15 cellular contexts compared by ENCODE assay signal in genomic region chr1:111846842-111847241, GRCh38.
DNase-seq lines count a peak whose midpoint lies in the region; TF ChIP-seq lines count a peak whose summit lies in the region.
"Had no signal": no experiment of that assay in that cellular context is flagged by ENCODE, and none has a peak within 500 bp of the region (broad histone marks: within the 10 kb centered on the region; RNA-seq: fewer than 3 reads in every experiment).

No MANE protein-coding gene starts in this region.

- no peaks in the 10 kb centered on the region for H3K36me3 ChIP-seq in left ventricle myocardium inferior

- H3K4me3 ChIP-seq in left ventricle myocardium inferior, result no peak overlapping the region
- H3K4me3 ChIP-seq: GM23338 had no signal

- peak overlapping the region; percentile 81 for H3K27ac Mint-ChIP-seq in glutamatergic neuron (ENCODE audit: unreplicated experiment)
- no peak overlapping the region for H3K27ac Mint-ChIP-seq in endothelial cell (ENCODE audit: unreplicated experiment)
- H3K27ac Mint-ChIP-seq: CD4-positive, alpha-beta T cell; GM23338 had no signal

- no peaks in the 10 kb centered on the region for H3K36me3 Mint-ChIP-seq in glutamatergic neuron (ENCODE audit: unreplicated experiment)
- H3K36me3 Mint-ChIP-seq in endothelial cell (ENCODE audit: low read depth, unreplicated experiment), result no peaks in the 10 kb centered on the region

- no peaks in the 10 kb centered on the region for H3K9me3 ChIP-seq in left ventricle myocardium inferior (replicated peaks)
- H3K9me3 ChIP-seq: Caco-2 had no signal

- H3K4me3 Mint-ChIP-seq in glutamatergic neuron (ENCODE audit: unreplicated experiment) (peak overlapping the region; percentile 50), endothelial cell (ENCODE audit: unreplicated experiment) (no peak overlapping the region)
- H3K4me3 Mint-ChIP-seq: CD4-positive, alpha-beta T cell; GM23338 had no signal

- intact Hi-C loops in cardiac septum (cut with DNase I) (no loop called here), left ventricle myocardium inferior (cut with micrococcal nuclease) (no loop called here)

- H3K4me1 ChIP-seq in left ventricle myocardium inferior, result peaks cover 94% of the 10 kb centered on the region
- H3K4me1 ChIP-seq: Caco-2 had no signal

- TF ChIP-seq CTCF in glutamatergic neuron (IDR thresholded peaks at IDR 0.05; ENCODE audit: partially characterized antibody, unreplicated experiment) (no peak), left ventricle myocardium inferior (IDR thresholded peaks at IDR 0.05; ENCODE audit: borderline replicate concordance) (no peak), endothelial cell (IDR thresholded peaks at IDR 0.05; ENCODE audit: unreplicated experiment) (no peak)

- H3K4me1 Mint-ChIP-seq in glutamatergic neuron (ENCODE audit: low read depth, unreplicated experiment) (peaks cover 66% of the 10 kb centered on the region), endothelial cell (ENCODE audit: unreplicated experiment) (peaks cover 5% of the 10 kb centered on the region)

- DNase-seq in glutamatergic neuron (no peak), cardiac septum (ENCODE audit: low spot score) (peak; percentile 71), left ventricle myocardium inferior (no peak), mesenteric fat pad (ENCODE audit: low spot score) (peak; percentile 53), endothelial cell (ENCODE audit: low spot score) (no peak), HPDE6-E6E7 (ENCODE audit: extremely low spot score) (no peak)
- no peak for DNase-seq in stimulated activated CD4-positive, alpha-beta T cell treated with anti-CD3 and anti-CD28 coated beads, Interleukin-4, amount 100 ng/mL, for 1 hour
- DNase-seq: ACHN; Caco-2; CD4-positive, alpha-beta T cell; HCEC 1CT; IMR-90 had no signal

- H3K9me3 Mint-ChIP-seq in glutamatergic neuron (ENCODE audit: unreplicated experiment) (peaks cover 27% of the 10 kb centered on the region), endothelial cell (ENCODE audit: unreplicated experiment) (no peaks in the 10 kb centered on the region)
- H3K9me3 Mint-ChIP-seq: CD4-positive, alpha-beta T cell; GM23338 had no signal

- H3K27me3 Mint-ChIP-seq in glutamatergic neuron (ENCODE audit: unreplicated experiment) (peaks cover 18% of the 10 kb centered on the region), endothelial cell (ENCODE audit: unreplicated experiment) (peaks cover 6% of the 10 kb centered on the region)

- peaks cover 3% of the 10 kb centered on the region for H3K27me3 ChIP-seq in left ventricle myocardium inferior (ENCODE audit: low read depth)

- H3K27ac ChIP-seq in left ventricle myocardium inferior (replicated peaks), result peak overlapping the region; percentile 81
- H3K27ac ChIP-seq: C4-2B, HL-60 had no signal

Comparison
In these comparisons a context has a peak if more than half of its experiments do, and no peak if none do; other contexts are left out.
1. DNase-seq: peak in cardiac septum (single experiment) and mesenteric fat pad (single experiment); none in glutamatergic neuron (single experiment), left ventricle myocardium inferior (single experiment), endothelial cell (single experiment), HPDE6-E6E7 (single experiment) and stimulated activated CD4-positive, alpha-beta T cell treated with anti-CD3 and anti-CD28 coated beads, Interleukin-4, amount 100 ng/mL, for 1 hour (single experiment).